8 cellular contexts compared by ENCODE assay signal in genomic region chr13:45325806-45326205, GRCh38. TPM values are rescaled to one million over a fixed set of nuclear protein-coding genes. Genes with fewer than 3 reads are reported as not detected.
A peak's percentile ranks its signal among the peaks of the same experiment; 100 is the strongest.
DNase-seq lines count a peak whose midpoint lies in the region; ATAC-seq, FAIRE-seq and TF ChIP-seq lines count a peak whose summit lies in the region.

No MANE protein-coding gene starts in this region.

- FAIRE-seq in RCC 7860 (lab: Jason Lieb, UNC): peak; percentile 56

- H2AFZ ChIP-seq in fibroblast of lung (ENCODE audit: low read length): no peak overlapping the region

- no peak overlapping the region for H3K4me3 Mint-ChIP-seq in activated naive CD8-positive, alpha-beta T cell treated with anti-CD3 and anti-CD28 coated beads for 36 hours

- H3K27me3 ChIP-seq in BLaER1 (no peaks in the 10 kb centered on the region), fibroblast of lung (ENCODE audit: control insufficient read depth, insufficient read depth, low read length) (no peaks in the 10 kb centered on the region)

- no peak for ATAC-seq in GM18520 (IDR thresholded peaks at IDR 0.05; ENCODE audit: unreplicated experiment)

- TF ChIP-seq CTCF in fibroblast of lung (conservative IDR thresholded peaks at IDR 0.05 in 1 of 2, IDR thresholded peaks at IDR 0.05 in 1 of 2; ENCODE audit: low read depth in 1 of 2, low read length in 2 of 2): no peak

- H3K27ac ChIP-seq in BLaER1: peak overlapping the region; percentile 60
- H3K27ac ChIP-seq in fibroblast of lung (ENCODE audit: insufficient read depth, low read length): peak overlapping the region; percentile 78

- no peaks in the 10 kb centered on the region for H3K36me3 Mint-ChIP-seq in activated naive CD8-positive, alpha-beta T cell treated with anti-CD3 and anti-CD28 coated beads for 36 hours

- peak overlapping the region; percentile 41 for H3K4me2 ChIP-seq in BLaER1
- H3K4me2 ChIP-seq in fibroblast of lung (ENCODE audit: extremely low read depth, insufficient read depth, low read length): peak overlapping the region; percentile 30

- H3K4me3 ChIP-seq in BLaER1: no peak overlapping the region
- H3K4me3 ChIP-seq in fibroblast of lung (replicated peaks in 1 of 4; ENCODE audit: control extremely low read depth in 1 of 4, insufficient read depth in 1 of 4, low read depth in 3 of 4, low read length in 4 of 4): no peak overlapping the region

- peaks cover 33% of the 10 kb centered on the region for H3K4me1 Mint-ChIP-seq in activated naive CD8-positive, alpha-beta T cell treated with anti-CD3 and anti-CD28 coated beads for 36 hours

- no peaks in the 10 kb centered on the region for H3K27me3 Mint-ChIP-seq in activated naive CD8-positive, alpha-beta T cell treated with anti-CD3 and anti-CD28 coated beads for 36 hours

- H3K4me1 ChIP-seq in BLaER1: peaks cover 63% of the 10 kb centered on the region
- peaks cover 16% of the 10 kb centered on the region for H3K4me1 ChIP-seq in fibroblast of lung (ENCODE audit: control insufficient read depth, extremely low read depth, insufficient read depth, low read length)

- no peaks in the 10 kb centered on the region for H3K9me3 Mint-ChIP-seq in activated naive CD8-positive, alpha-beta T cell treated with anti-CD3 and anti-CD28 coated beads for 36 hours

- no peak overlapping the region for H3K27ac Mint-ChIP-seq in activated naive CD8-positive, alpha-beta T cell treated with anti-CD3 and anti-CD28 coated beads for 36 hours

- H3K9ac ChIP-seq in BLaER1: peak overlapping the region; percentile 51
- H3K9ac ChIP-seq in fibroblast of lung (ENCODE audit: insufficient read depth, low read length): no peak overlapping the region

- DNase-seq in RCC 7860 (ENCODE audit: low spot score): peak; percentile 59
- DNase-seq in fibroblast of lung (ENCODE audit: low read depth in 2 of 2): peak; percentile 88 to 91
- DNase-seq in non-pigmented ciliary epithelial cell (ENCODE audit: low read depth): peak; percentile 72
- DNase-seq in activated naive CD8-positive, alpha-beta T cell treated with anti-CD3 and anti-CD28 coated beads for 36 hours: no peak
- no peak for DNase-seq in activated gamma-delta T cell treated with Interleukin-2 at 50 U/mL for 16 hours
- DNase-seq in T1000 (lab: John Stamatoyannopoulos, UW): no peak

- H3K9me3 ChIP-seq in BLaER1 (no peaks in the 10 kb centered on the region), fibroblast of lung (ENCODE audit: control insufficient read depth, insufficient read depth, low read depth, low read length) (no peaks in the 10 kb centered on the region)

- H3K79me2 ChIP-seq in fibroblast of lung (ENCODE audit: control insufficient read depth, insufficient read depth, low read length): no peaks in the 10 kb centered on the region

- H3K36me3 ChIP-seq in BLaER1: no peaks in the 10 kb centered on the region
- H3K36me3 ChIP-seq in fibroblast of lung (ENCODE audit: control insufficient read depth, insufficient read depth, low read length): no peaks in the 10 kb centered on the region

- peaks cover 21% of the 10 kb centered on the region; the same call in 1 of the 2 replicates for H4K20me1 ChIP-seq in BLaER1
- H4K20me1 ChIP-seq in fibroblast of lung (ENCODE audit: control insufficient read depth, extremely low read depth, insufficient read depth, low read length): no peaks in the 10 kb centered on the region

RNA-seq across cellular contexts. Expression of gene TPT1, which starts 15.2 kb away (rescaled TPM):
- total RNA-seq in fibroblast of lung: 2,237 and 3,546 TPM in 2 replicates
- polyA plus RNA-seq in fibroblast of lung: 4,519 and 5,502 TPM in 2 replicates
- 4,029 and 5,282 TPM in 2 replicates for polyA plus RNA-seq in fibroblast of lung (2012)
- 367 and 621 TPM in 2 replicates for polyA minus RNA-seq in fibroblast of lung (ENCODE audit: low replicate concordance)
- 1,000 to 10,000 TPM; 3,217 to 3,223 TPM for total RNA-seq in activated naive CD8-positive, alpha-beta T cell treated with anti-CD3 and anti-CD28 coated beads for 36 hours

Comparison
In these comparisons a context has a peak if more than half of its experiments do, and no peak if none do; other contexts are left out.
1. DNase-seq: peak in RCC 7860 (single experiment), fibroblast of lung (2 of 2) and non-pigmented ciliary epithelial cell (single experiment); none in activated naive CD8-positive, alpha-beta T cell treated with anti-CD3 and anti-CD28 coated beads for 36 hours (single experiment), activated gamma-delta T cell treated with Interleukin-2 at 50 U/mL for 16 hours (single experiment) and T1000 (single experiment).